In the genomic region with DNA sequence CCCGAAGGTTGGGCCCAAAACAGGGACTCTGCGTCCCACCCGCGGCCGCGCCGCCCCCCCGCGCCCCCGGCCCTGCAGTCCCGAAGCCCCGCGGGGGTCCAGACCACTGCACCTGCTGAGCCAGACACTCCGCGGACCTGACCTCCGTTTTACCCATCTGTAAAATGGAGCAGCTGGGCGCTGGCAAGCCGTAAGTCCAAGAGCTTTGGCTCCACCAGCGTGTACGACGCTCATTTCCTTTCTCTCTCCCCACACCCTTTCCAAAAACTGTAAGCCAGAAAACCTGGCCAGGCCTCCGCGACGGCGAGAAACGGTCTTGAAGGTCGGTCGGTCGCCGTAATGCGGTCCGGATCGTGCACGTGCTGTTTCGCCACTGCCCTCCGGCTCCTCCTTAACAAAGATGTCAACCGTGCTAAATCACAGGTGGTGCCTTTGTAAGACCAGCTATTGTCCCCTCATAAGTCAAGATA, we compare ENCODE assay signal across 11 cellular contexts. TPM values are rescaled to one million over a fixed set of nuclear protein-coding genes. Genes with fewer than 3 reads are reported as not detected.
DNase-seq lines count a peak whose midpoint lies in the region; ATAC-seq, FAIRE-seq and TF ChIP-seq lines count a peak whose summit lies in the region.
"Had no signal": no experiment of that assay in that cellular context is flagged by ENCODE, and none has a peak within 500 bp of the region (broad histone marks: within the 10 kb centered on the region; RNA-seq: fewer than 3 reads in every experiment).

No MANE protein-coding gene starts in this region.

- TF ChIP-seq EP300 in HepG2 (IDR thresholded peaks at IDR 0.05; ENCODE audit: low read depth in 2 of 2, low read length in 2 of 2) (no peak), HepG2 (CRISPR knock-in tag; IDR thresholded peaks at IDR 0.05; ENCODE audit: borderline replicate concordance) (no peak)

- in situ Hi-C loops in HepG2 (cut with HindIII; ENCODE audit: extremely low pct_ligation_motif_present, low pct_unique_long_range_greater_than_20kb) (no loop called here), KBM-7 (cut with MboI; ENCODE audit: low pct_unique_long_range_greater_than_20kb, low sequenced_read_pairs) (no loop called here)

- peaks cover 4% of the 10 kb centered on the region for H3K9me3 Mint-ChIP-seq in astrocyte (ENCODE audit: unreplicated experiment)
- peaks cover 0 to 9% (median 0%) of the 10 kb centered on the region in 11 donors for H3K9me3 Mint-ChIP-seq in naive thymus-derived CD4-positive, alpha-beta T cell

- intact Hi-C loops in HepG2 (cut with micrococcal nuclease; ENCODE audit: unreplicated experiment) (no loop called here), right lobe of liver (cut with DNase I) (no loop called here), vagina (cut with DNase I) (no loop called here)
- intact Hi-C loops in naive thymus-derived CD4-positive, alpha-beta T cell (cut with micrococcal nuclease), result loop anchor here in 1 of 2 donors (2.0 kb wide), 1 partner anchor 41 kb away; no protein-coding TSS in a partner anchor

- H4K20me1 ChIP-seq in HepG2 (ENCODE audit: insufficient read depth, low read length) (no peaks in the 10 kb centered on the region; the same call in 1 of the 2 replicates), astrocyte (ENCODE audit: insufficient read depth, low read length) (no peaks in the 10 kb centered on the region)

- no peaks in the 10 kb centered on the region for H3K9me3 ChIP-seq in HepG2 (ENCODE audit: low read length)
- no peaks in the 10 kb centered on the region for H3K9me3 ChIP-seq in right lobe of liver
- no peaks in the 10 kb centered on the region for H3K9me3 ChIP-seq in astrocyte (ENCODE audit: insufficient read depth, low read depth, low read length)
- H3K9me3 ChIP-seq in naive thymus-derived CD4-positive, alpha-beta T cell (ENCODE audit: control insufficient read depth in 2 of 3, low read length in 3 of 3), result no peaks in the 10 kb centered on the region
- no peaks in the 10 kb centered on the region for H3K9me3 ChIP-seq in vagina

- H3K79me2 ChIP-seq in HepG2 (ENCODE audit: insufficient read depth, low read length), result no peaks in the 10 kb centered on the region
- no peaks in the 10 kb centered on the region for H3K79me2 ChIP-seq in astrocyte (ENCODE audit: insufficient read depth, low read length)

- peak overlapping the region; percentile 30 to 66 (median 40); a peak in 3 of 6 replicates for H3K4me3 ChIP-seq in HepG2 (replicated peaks in 1 of 3; ENCODE audit: insufficient read depth in 1 of 3, low read depth in 2 of 3, low read length in 3 of 3)
- H3K4me3 ChIP-seq in right lobe of liver, result no peak overlapping the region
- no peak overlapping the region for H3K4me3 ChIP-seq in astrocyte (ENCODE audit: insufficient read depth, low read depth, low read length)
- H3K4me3 ChIP-seq in naive thymus-derived CD4-positive, alpha-beta T cell (ENCODE audit: low read length), result no peak overlapping the region
- H3K4me3 ChIP-seq in vagina, result peak overlapping the region; percentile 13 to 18

- no TSS peak for BruUV-seq in HepG2 (replicated peaks; lab: Mats Ljungman, UMichigan)

- TF ChIP-seq RAD21 in HepG2 (CRISPR knock-in tag; IDR thresholded peaks at IDR 0.05), result no peak

- peak overlapping the region; percentile 66 for H3K27ac Mint-ChIP-seq in astrocyte (ENCODE audit: unreplicated experiment)
- H3K27ac Mint-ChIP-seq in naive thymus-derived CD4-positive, alpha-beta T cell, result peak overlapping the region in 1 of 9 donors; percentile 86

- TF ChIP-seq POLR2A in HepG2 (IDR thresholded peaks at IDR 0.05; ENCODE audit: insufficient read depth in 1 of 2, low read depth in 2 of 2, low read length in 2 of 2) (no peak), right lobe of liver (IDR thresholded peaks at IDR 0.05) (no peak), vagina (IDR thresholded peaks at IDR 0.05) (no peak)

- H3K36me3 ChIP-seq in HepG2 (replicated peaks in 1 of 2; ENCODE audit: control insufficient read depth in 1 of 2, insufficient read depth in 2 of 2, low read length in 2 of 2) (no peaks in the 10 kb centered on the region), right lobe of liver (no peaks in the 10 kb centered on the region), astrocyte (ENCODE audit: insufficient read depth, low read length) (no peaks in the 10 kb centered on the region), vagina (no peaks in the 10 kb centered on the region)
- H3K36me3 ChIP-seq in naive thymus-derived CD4-positive, alpha-beta T cell (ENCODE audit: control insufficient read depth in 2 of 3, insufficient read depth in 3 of 3, low read length in 3 of 3), result no peaks in the 10 kb centered on the region

- H3K36me3 Mint-ChIP-seq in astrocyte (ENCODE audit: low read depth, unreplicated experiment), result no peaks in the 10 kb centered on the region
- peaks cover 0 to 3% (median 0%) of the 10 kb centered on the region in 5 donors for H3K36me3 Mint-ChIP-seq in naive thymus-derived CD4-positive, alpha-beta T cell

- ATAC-seq in HepG2 (no peak), right lobe of liver (no peak), GM18520 (IDR thresholded peaks at IDR 0.05; ENCODE audit: unreplicated experiment) (no peak)
- ATAC-seq in naive thymus-derived CD4-positive, alpha-beta T cell, result no peak

- no peak overlapping the region for H2AFZ ChIP-seq in HepG2 (ENCODE audit: low read length)
- H2AFZ ChIP-seq in astrocyte (ENCODE audit: low read depth, low read length), result no peak overlapping the region

- H3K4me2 ChIP-seq in HepG2 (ENCODE audit: low read depth, low read length), result peak overlapping the region; percentile 76
- H3K4me2 ChIP-seq in astrocyte (ENCODE audit: low read length), result peak overlapping the region; percentile 63

- peaks cover 80% of the 10 kb centered on the region for H3K27me3 Mint-ChIP-seq in astrocyte (ENCODE audit: low read depth, unreplicated experiment)
- peaks cover 85 to 92% (median 88%) of the 10 kb centered on the region in 5 donors for H3K27me3 Mint-ChIP-seq in naive thymus-derived CD4-positive, alpha-beta T cell

- no peak for FAIRE-seq in HepG2 (lab: Jason Lieb, UNC)
- no peak for FAIRE-seq in astrocyte (lab: Jason Lieb, UNC)

- H3K27me3 ChIP-seq in HepG2 (ENCODE audit: control insufficient read depth in 1 of 2, insufficient read depth in 2 of 2, low read length in 2 of 2) (peaks cover 8 to 68% of the 10 kb centered on the region in 2 experiments), right lobe of liver (peaks cover 10 to 56% of the 10 kb centered on the region in 2 donors), astrocyte (ENCODE audit: insufficient read depth, low read length) (peaks cover 83% of the 10 kb centered on the region), vagina (peaks cover 8% of the 10 kb centered on the region)
- H3K27me3 ChIP-seq in naive thymus-derived CD4-positive, alpha-beta T cell (ENCODE audit: control insufficient read depth in 2 of 2, insufficient read depth in 2 of 2, low read length in 2 of 2), result peaks cover 4 to 21% of the 10 kb centered on the region in 2 donors

- POLR2A ChIA-PET in HepG2 (lab: Yijun Ruan, JAX), result no interaction called here
- POLR2A ChIA-PET in naive thymus-derived CD4-positive, alpha-beta T cell (lab: Charles Lee), result no interaction called here

- H3K4me1 ChIP-seq in HepG2 (ENCODE audit: insufficient read depth, low read length), result peaks cover 21% of the 10 kb centered on the region
- H3K4me1 ChIP-seq in right lobe of liver, result peaks cover 0 to 10% (median 4%) of the 10 kb centered on the region in 4 donors
- H3K4me1 ChIP-seq in astrocyte (ENCODE audit: insufficient read depth, low read length), result no peaks in the 10 kb centered on the region
- H3K4me1 ChIP-seq in naive thymus-derived CD4-positive, alpha-beta T cell (ENCODE audit: control insufficient read depth in 2 of 2, insufficient read depth in 2 of 2, low read length in 2 of 2), result peaks cover 0 to 17% of the 10 kb centered on the region in 2 donors
- H3K4me1 ChIP-seq in vagina, result peaks cover 14% of the 10 kb centered on the region

- CTCF ChIA-PET in HepG2 (lab: Yijun Ruan, JAX; ENCODE audit: low intra/inter-chr PET ratio, low total read pairs), result no interaction called here
- CTCF ChIA-PET in naive thymus-derived CD4-positive, alpha-beta T cell (lab: Charles Lee), result no interaction called here

- 10% methylated on average over 21 of the region's 37 CpGs for WGBS in HepG2 (ENCODE audit: low lambda C conversion rate)
- WGBS in right lobe of liver (ENCODE audit: insufficient coverage, low coverage, low lambda C conversion rate, missing lambda C conversion rate), result 2% methylated on average over 9 of the region's 37 CpGs

- peak overlapping the region; percentile 73 for H3K4me3 Mint-ChIP-seq in astrocyte (ENCODE audit: unreplicated experiment)
- peak overlapping the region; percentile 27 to 89 (median 78) for H3K4me3 Mint-ChIP-seq in naive thymus-derived CD4-positive, alpha-beta T cell

- no peak overlapping the region for H3K27ac ChIP-seq in HepG2 (ENCODE audit: extremely low read length, insufficient read depth, low read length)
- no peak overlapping the region for H3K27ac ChIP-seq in right lobe of liver
- no peak overlapping the region for H3K27ac ChIP-seq in astrocyte (ENCODE audit: low read depth, low read length)
- H3K27ac ChIP-seq in naive thymus-derived CD4-positive, alpha-beta T cell (ENCODE audit: low read depth, low read length), result no peak overlapping the region
- H3K27ac ChIP-seq in vagina, result no peak overlapping the region

- H3K9ac ChIP-seq in HepG2 (ENCODE audit: insufficient read depth, low read depth, low read length) (no peak overlapping the region), astrocyte (ENCODE audit: low read length) (no peak overlapping the region)

- H3K4me1 Mint-ChIP-seq in astrocyte (ENCODE audit: low read depth, unreplicated experiment), result peaks cover 12% of the 10 kb centered on the region
- H3K4me1 Mint-ChIP-seq in naive thymus-derived CD4-positive, alpha-beta T cell, result peaks cover 6 to 22% (median 15%) of the 10 kb centered on the region in 7 donors

- TF ChIP-seq CTCF in HepG2 (CRISPR knock-in tag; IDR thresholded peaks at IDR 0.05) (no peak), right lobe of liver (IDR thresholded peaks at IDR 0.05) (no peak), astrocyte (IDR thresholded peaks at IDR 0.05; ENCODE audit: insufficient read depth, low read depth, low read length) (no peak), vagina (IDR thresholded peaks at IDR 0.05) (no peak)

- DNase-seq in HepG2 (ENCODE audit: low spot score) (no peak), right lobe of liver (no peak), astrocyte (ENCODE audit: low read depth) (no peak), vagina (ENCODE audit: extremely low spot score in 2 of 2) (no peak), hippocampal formation (lab: John Stamatoyannopoulos, UW) (no peak), KBM-7 (no peak)
- no peak for DNase-seq in naive thymus-derived CD4-positive, alpha-beta T cell
- DNase-seq: cortex of kidney, left colon, NCI-H2171 treated with DMSO at 0.1 percent for 48 hours had no signal

RNA-seq across cellular contexts. Expression of gene NR2E1, which starts 7.8 kb away (rescaled TPM):
- total RNA-seq in HepG2 (2016; rRNA removed; fragmentation: Illumina TruSeq; extraction: Trizol) (not detected in 2 replicates), right lobe of liver (not detected), astrocyte (not detected in 2 replicates), vagina (not detected)
- total RNA-seq in HepG2 (2016; cell fraction: cytosol; rRNA removed; fragmentation: Illumina TruSeq; extraction: Trizol; ENCODE audit: low read depth), result not detected in 2 replicates
- not detected in 2 replicates for total RNA-seq in HepG2 (2016; cell fraction: insoluble cytoplasmic fraction; rRNA removed; fragmentation: Illumina TruSeq; extraction: Trizol)
- total RNA-seq in HepG2 (2016; cell fraction: membrane; rRNA removed; fragmentation: Illumina TruSeq; extraction: Trizol), result not detected in 2 replicates
- total RNA-seq in HepG2 (2016; cell fraction: nucleus; rRNA removed; fragmentation: Illumina TruSeq; extraction: Trizol), result not detected in 2 replicates
- polyA plus RNA-seq in HepG2 (2011; rRNA removed), result not detected in 2 replicates
- polyA plus RNA-seq in HepG2 (2011; cell fraction: cytosol; rRNA removed), result not detected in 2 replicates
- not detected in 2 replicates for polyA plus RNA-seq in HepG2 (2011; cell fraction: nucleus; rRNA removed)
- polyA plus RNA-seq in HepG2 (2012), result not detected in 2 replicates
- not detected in 2 replicates for polyA plus RNA-seq in HepG2 (2016; cell fraction: cytosol; fragmentation: Illumina TruSeq; extraction: Trizol; ENCODE audit: low read depth)
- polyA plus RNA-seq in HepG2 (2016; cell fraction: insoluble cytoplasmic fraction; fragmentation: Illumina TruSeq; extraction: Trizol; ENCODE audit: low read depth), result not detected in 2 replicates
- polyA plus RNA-seq in HepG2 (2016; cell fraction: membrane; fragmentation: Illumina TruSeq; extraction: Trizol; ENCODE audit: low read depth), result not detected in 2 replicates
- polyA plus RNA-seq in HepG2 (2016; cell fraction: nucleus; fragmentation: Illumina TruSeq; extraction: Trizol; ENCODE audit: insufficient read depth, low read depth), result not detected in 2 replicates
- not detected in 2 replicates for polyA minus RNA-seq in HepG2 (2011; rRNA and poly(A)+ RNA removed; ENCODE audit: low replicate concordance)
- polyA minus RNA-seq in HepG2 (2011; cell fraction: cytosol; rRNA and poly(A)+ RNA removed), result not detected in 2 replicates
- not detected in 2 replicates for polyA minus RNA-seq in HepG2 (2011; cell fraction: nucleus; rRNA and poly(A)+ RNA removed)
- not detected for total RNA-seq in naive thymus-derived CD4-positive, alpha-beta T cell
- not detected for polyA plus RNA-seq in naive thymus-derived CD4-positive, alpha-beta T cell
- total RNA-seq: left colon had no signal

Comparison
In these comparisons a context has a peak if more than half of its experiments do, and no peak if none do; other contexts are left out.
1. H3K4me3 ChIP-seq: peak in HepG2 (3 of 3) and vagina (2 of 2); none in right lobe of liver (0 of 3), astrocyte (single experiment) and naive thymus-derived CD4-positive, alpha-beta T cell (single experiment).